Comparison of ENCODE assay signal across 26 cellular contexts in genomic region chr7:127527561-127527960, GRCh38.
"Had no signal": no experiment of that assay in that cellular context is flagged by ENCODE, and none has a peak within 500 bp of the region (broad histone marks: within the 10 kb centered on the region; RNA-seq: fewer than 3 reads in every experiment).

No MANE protein-coding gene starts in this region.

- H3K27me3 ChIP-seq: gastroesophageal sphincter, pancreas, right lobe of liver, stomach, thyroid gland, vagina had no signal

- H3K4me3 Mint-ChIP-seq: memory B cell; mesothelial cell of epicardium; natural killer cell; stimulated activated effector memory CD8-positive, alpha-beta T cell treated with anti-CD3 and anti-CD28 coated beads, Interleukin-12 subunit alpha, Interleukin-12 subunit beta, amount 100 ng/mL, for 72 hours had no signal

- H3K4me1 ChIP-seq: foreskin keratinocyte, gastroesophageal sphincter, heart right ventricle, pancreas, right lobe of liver, stomach, thyroid gland, vagina had no signal

- ATAC-seq: esophagus mucosa; foreskin keratinocyte; gastroesophageal sphincter; heart right ventricle; left lobe of liver; natural killer cell; pancreas; right lobe of liver; stimulated activated effector memory CD8-positive, alpha-beta T cell treated with anti-CD3 and anti-CD28 coated beads, Interleukin-12 subunit alpha, Interleukin-12 subunit beta, amount 100 ng/mL, for 72 hours had no signal

- H3K27ac Mint-ChIP-seq: memory B cell; mesothelial cell of epicardium; natural killer cell; stimulated activated effector memory CD8-positive, alpha-beta T cell treated with anti-CD3 and anti-CD28 coated beads, Interleukin-12 subunit alpha, Interleukin-12 subunit beta, amount 100 ng/mL, for 72 hours had no signal

- DNase-seq: dorsolateral prefrontal cortex; effector CD4-positive, alpha-beta T cell; foreskin keratinocyte; glutamatergic neuron; heart right ventricle; hypothalamus; kidney; natural killer cell; pancreas; right lobe of liver; stimulated activated CD4-positive, alpha-beta T cell treated with anti-CD3 and anti-CD28 coated beads, Interleukin-2, amount 100 ng/mL, for 24 hours; stimulated activated CD4-positive, alpha-beta T cell treated with anti-CD3 and anti-CD28 coated beads, Interleukin-4, amount 100 ng/mL, for 24 hours; stimulated activated naive CD4-positive, alpha-beta T cell treated with Interleukin-2 at 50 U/mL for 16 hours; stomach; thyroid gland; trophoblast cell had no signal

- H3K4me3 ChIP-seq: dorsolateral prefrontal cortex, gastroesophageal sphincter, heart right ventricle, lung, pancreas, right lobe of liver, stomach, thyroid gland, vagina had no signal

- H3K9me3 ChIP-seq: neutrophil, pancreas, right lobe of liver, thyroid gland, vagina had no signal

- H3K36me3 ChIP-seq: gastroesophageal sphincter, heart right ventricle, neutrophil, pancreas, right lobe of liver, stomach, thyroid gland, vagina had no signal

- H3K4me1 Mint-ChIP-seq: memory B cell; natural killer cell; stimulated activated effector memory CD8-positive, alpha-beta T cell treated with anti-CD3 and anti-CD28 coated beads, Interleukin-12 subunit alpha, Interleukin-12 subunit beta, amount 100 ng/mL, for 72 hours had no signal

- H3K36me3 Mint-ChIP-seq: memory B cell; mesothelial cell of epicardium; natural killer cell; stimulated activated effector memory CD8-positive, alpha-beta T cell treated with anti-CD3 and anti-CD28 coated beads, Interleukin-12 subunit alpha, Interleukin-12 subunit beta, amount 100 ng/mL, for 72 hours had no signal

- H3K27ac ChIP-seq: dorsolateral prefrontal cortex, epithelial cell of prostate, foreskin keratinocyte, gastroesophageal sphincter, heart right ventricle, neutrophil, pancreas, right lobe of liver, stomach, thyroid gland, vagina had no signal
